Comparison of ENCODE assay signal across 1 cellular context in the genomic region with DNA sequence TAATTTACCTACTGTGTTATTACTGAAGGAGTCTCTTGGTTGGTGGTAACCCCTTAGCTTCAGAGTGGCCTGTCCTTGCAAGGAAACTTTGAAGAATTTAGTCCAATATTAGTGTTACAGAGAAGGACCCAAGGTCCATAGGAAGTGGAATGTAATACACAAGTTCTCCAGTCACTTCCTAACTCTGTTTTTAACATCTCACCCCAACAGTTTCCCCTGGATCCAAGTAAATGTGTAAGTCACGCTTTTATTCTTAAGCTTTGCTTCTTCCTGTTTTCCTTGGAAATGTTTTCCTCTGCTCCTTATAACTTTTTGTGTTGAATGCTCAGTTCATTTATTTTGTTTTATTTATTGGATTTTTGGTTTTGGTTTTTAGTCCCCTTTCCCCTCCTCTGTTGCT.
TF ChIP-seq lines count a peak whose summit lies in the region.

No MANE protein-coding gene starts in this region.

TF ChIP-seq in GM23338, 12 proteins besides CTCF, POLR2A, EP300 and RAD21 (continued from another document):
- TF ChIP-seq, protein P1, sequence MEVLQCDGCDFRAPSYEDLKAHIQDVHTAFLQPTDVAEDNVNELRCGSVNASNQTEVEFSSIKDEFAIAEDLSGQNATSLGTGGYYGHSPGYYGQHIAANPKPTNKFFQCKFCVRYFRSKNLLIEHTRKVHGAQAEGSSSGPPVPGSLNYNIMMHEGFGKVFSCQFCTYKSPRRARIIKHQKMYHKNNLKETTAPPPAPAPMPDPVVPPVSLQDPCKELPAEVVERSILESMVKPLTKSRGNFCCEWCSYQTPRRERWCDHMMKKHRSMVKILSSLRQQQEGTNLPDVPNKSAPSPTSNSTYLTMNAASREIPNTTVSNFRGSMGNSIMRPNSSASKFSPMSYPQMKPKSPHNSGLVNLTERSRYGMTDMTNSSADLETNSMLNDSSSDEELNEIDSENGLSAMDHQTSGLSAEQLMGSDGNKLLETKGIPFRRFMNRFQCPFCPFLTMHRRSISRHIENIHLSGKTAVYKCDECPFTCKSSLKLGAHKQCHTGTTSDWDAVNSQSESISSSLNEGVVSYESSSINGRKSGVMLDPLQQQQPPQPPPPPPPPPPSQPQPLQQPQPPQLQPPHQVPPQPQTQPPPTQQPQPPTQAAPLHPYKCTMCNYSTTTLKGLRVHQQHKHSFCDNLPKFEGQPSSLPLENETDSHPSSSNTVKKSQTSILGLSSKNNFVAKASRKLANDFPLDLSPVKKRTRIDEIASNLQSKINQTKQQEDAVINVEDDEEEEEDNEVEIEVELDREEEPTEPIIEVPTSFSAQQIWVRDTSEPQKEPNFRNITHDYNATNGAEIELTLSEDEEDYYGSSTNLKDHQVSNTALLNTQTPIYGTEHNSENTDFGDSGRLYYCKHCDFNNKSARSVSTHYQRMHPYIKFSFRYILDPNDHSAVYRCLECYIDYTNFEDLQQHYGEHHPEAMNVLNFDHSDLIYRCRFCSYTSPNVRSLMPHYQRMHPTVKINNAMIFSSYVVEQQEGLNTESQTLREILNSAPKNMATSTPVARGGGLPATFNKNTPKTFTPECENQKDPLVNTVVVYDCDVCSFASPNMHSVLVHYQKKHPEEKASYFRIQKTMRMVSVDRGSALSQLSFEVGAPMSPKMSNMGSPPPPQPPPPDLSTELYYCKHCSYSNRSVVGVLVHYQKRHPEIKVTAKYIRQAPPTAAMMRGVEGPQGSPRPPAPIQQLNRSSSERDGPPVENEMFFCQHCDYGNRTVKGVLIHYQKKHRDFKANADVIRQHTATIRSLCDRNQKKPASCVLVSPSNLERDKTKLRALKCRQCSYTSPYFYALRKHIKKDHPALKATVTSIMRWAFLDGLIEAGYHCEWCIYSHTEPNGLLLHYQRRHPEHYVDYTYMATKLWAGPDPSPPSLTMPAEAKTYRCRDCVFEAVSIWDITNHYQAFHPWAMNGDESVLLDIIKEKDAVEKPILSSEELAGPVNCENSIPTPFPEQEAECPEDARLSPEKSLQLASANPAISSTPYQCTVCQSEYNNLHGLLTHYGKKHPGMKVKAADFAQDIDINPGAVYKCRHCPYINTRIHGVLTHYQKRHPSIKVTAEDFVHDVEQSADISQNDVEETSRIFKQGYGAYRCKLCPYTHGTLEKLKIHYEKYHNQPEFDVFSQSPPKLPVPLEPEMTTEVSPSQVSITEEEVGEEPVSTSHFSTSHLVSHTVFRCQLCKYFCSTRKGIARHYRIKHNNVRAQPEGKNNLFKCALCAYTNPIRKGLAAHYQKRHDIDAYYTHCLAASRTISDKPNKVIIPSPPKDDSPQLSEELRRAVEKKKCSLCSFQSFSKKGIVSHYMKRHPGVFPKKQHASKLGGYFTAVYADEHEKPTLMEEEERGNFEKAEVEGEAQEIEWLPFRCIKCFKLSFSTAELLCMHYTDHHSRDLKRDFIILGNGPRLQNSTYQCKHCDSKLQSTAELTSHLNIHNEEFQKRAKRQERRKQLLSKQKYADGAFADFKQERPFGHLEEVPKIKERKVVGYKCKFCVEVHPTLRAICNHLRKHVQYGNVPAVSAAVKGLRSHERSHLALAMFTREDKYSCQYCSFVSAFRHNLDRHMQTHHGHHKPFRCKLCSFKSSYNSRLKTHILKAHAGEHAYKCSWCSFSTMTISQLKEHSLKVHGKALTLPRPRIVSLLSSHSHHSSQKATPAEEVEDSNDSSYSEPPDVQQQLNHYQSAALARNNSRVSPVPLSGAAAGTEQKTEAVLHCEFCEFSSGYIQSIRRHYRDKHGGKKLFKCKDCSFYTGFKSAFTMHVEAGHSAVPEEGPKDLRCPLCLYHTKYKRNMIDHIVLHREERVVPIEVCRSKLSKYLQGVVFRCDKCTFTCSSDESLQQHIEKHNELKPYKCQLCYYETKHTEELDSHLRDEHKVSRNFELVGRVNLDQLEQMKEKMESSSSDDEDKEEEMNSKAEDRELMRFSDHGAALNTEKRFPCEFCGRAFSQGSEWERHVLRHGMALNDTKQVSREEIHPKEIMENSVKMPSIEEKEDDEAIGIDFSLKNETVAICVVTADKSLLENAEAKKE (CRISPR knock-in tag; IDR thresholded peaks at IDR 0.05) = no peak
- no peak for TF ChIP-seq POLR2AphosphoS5 (IDR thresholded peaks at IDR 0.05; ENCODE audit: low read depth)
